Comparison of ENCODE assay signal across 8 cellular contexts in the genomic region with DNA sequence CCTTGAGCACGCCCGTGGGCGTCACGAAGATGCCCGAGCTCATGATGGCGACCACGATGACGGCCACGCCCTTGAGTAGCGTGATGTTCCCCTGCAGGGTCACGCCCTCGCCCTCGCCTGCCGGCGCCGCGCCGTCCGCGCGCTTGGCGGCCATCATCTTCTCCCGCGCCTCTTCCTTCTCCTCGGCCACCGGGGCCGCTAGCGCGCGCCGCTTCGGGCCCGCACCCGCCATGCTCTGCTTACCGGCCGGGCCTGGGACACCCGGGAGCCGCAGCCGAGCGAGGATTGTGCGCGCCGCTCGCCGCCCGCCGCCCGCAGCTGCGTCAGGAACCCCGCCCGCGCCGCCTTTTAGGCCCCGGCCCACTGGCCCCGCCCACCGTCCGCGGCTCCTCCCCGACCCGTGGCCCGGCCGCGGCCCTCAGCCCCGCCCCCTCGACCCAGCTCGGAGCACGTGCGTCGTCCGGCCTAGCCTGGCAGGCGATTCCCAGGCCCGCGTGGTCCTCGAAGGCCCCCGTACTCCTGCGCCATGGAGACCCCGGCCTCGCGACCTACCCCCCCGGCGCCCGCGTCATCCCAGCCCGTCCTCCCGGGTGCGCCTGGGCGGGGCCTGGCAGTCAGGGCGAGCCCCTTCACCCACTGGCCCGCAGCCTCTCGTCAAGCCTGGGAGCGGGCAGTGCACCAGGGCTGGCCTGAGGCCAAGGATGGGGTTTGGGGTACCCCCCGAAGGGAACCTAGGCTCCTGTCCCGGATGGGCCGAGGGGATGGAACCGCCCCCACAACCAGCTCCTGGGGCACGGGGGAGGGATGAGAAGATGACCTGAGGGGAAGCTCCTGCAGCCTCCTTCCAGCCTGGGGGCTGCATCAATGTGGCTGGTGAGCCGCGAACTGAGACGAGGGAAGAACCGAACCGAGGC.
DNase-seq lines count a peak whose midpoint lies in the region; ATAC-seq and TF ChIP-seq lines count a peak whose summit lies in the region.
"Not testable (repeated sequence)": the region's sequence is repeated elsewhere in the genome, so short reads cannot be mapped to it uniquely, and the experiment has no call there.

No MANE protein-coding gene starts in this region.

- WGBS in right lobe of liver (ENCODE audit: insufficient coverage, low coverage, low lambda C conversion rate, missing lambda C conversion rate), result 8% methylated on average over 38 of the region's 101 CpGs

- peak overlapping the region; percentile 57 to 77 (median 72) for H3K4me3 ChIP-seq in right lobe of liver

- H3K36me3 ChIP-seq in right lobe of liver, result not testable (repeated sequence)

- TF ChIP-seq POLR2A in right lobe of liver (IDR thresholded peaks at IDR 0.05), result peak; percentile 68

- H3K27me3 ChIP-seq in right lobe of liver, result not testable (repeated sequence)

- H3K4me1 ChIP-seq in right lobe of liver, result not testable (repeated sequence)

- ATAC-seq in GM19397 (IDR thresholded peaks at IDR 0.05; ENCODE audit: unreplicated experiment), result peak; percentile 70
- peak; percentile 36 for ATAC-seq in HG03558 (IDR thresholded peaks at IDR 0.05; ENCODE audit: extremely low read depth, unreplicated experiment)
- peak; percentile 84 to 94 (median 87) for ATAC-seq in right lobe of liver

- not testable (repeated sequence) for TF ChIP-seq CTCF in right lobe of liver (IDR thresholded peaks at IDR 0.05)

- not testable (repeated sequence) for H3K9me3 ChIP-seq in right lobe of liver

- DNase-seq in CD1c-positive myeloid dendritic cell (ENCODE audit: extremely low spot score) (peak; percentile 99), NCI-H748 treated with DMSO at 0.1 percent for 48 hours (lab: John Stamatoyannopoulos, UW) (peak; percentile 38), dermis microvascular lymphatic vessel endothelial cell (ENCODE audit: low read depth in 2 of 2) (peak; percentile 67 to 93), right lobe of liver (peak; percentile 93 to 96 (median 95))
- DNase-seq in activated CD4-positive, alpha-beta T cell treated with anti-CD3 and anti-CD28 coated beads, Interleukin-2, amount 50 U/mL, for 48 hours, result peak; percentile 97 to 98
- DNase-seq in stimulated activated CD4-positive, alpha-beta T cell treated with anti-CD3 and anti-CD28 coated beads, Interleukin-4, amount 100 ng/mL, for 24 hours, result peak; percentile 97

- intact Hi-C loops in right lobe of liver (cut with DNase I), result not testable (repeated sequence)

- H3K27ac ChIP-seq in right lobe of liver, result peak overlapping the region; percentile 40 to 65 (median 60)

Comparison
In these comparisons a context has a peak if more than half of its experiments do, and no peak if none do; other contexts are left out.
1. Peak in every context shown above with its lines: DNase-seq, ATAC-seq, H3K4me3 ChIP-seq and H3K27ac ChIP-seq.
2. DNase-seq: peak in every context shown above with its lines; median percentile 99 in CD1c-positive myeloid dendritic cell; 98 in activated CD4-positive, alpha-beta T cell treated with anti-CD3 and anti-CD28 coated beads, Interleukin-2, amount 50 U/mL, for 48 hours; 97 in stimulated activated CD4-positive, alpha-beta T cell treated with anti-CD3 and anti-CD28 coated beads, Interleukin-4, amount 100 ng/mL, for 24 hours; 95 in right lobe of liver; 80 in dermis microvascular lymphatic vessel endothelial cell; 38 in NCI-H748 treated with DMSO at 0.1 percent for 48 hours.
3. ATAC-seq: peak in every context shown above with its lines; median percentile 87 in right lobe of liver; 70 in GM19397; 36 in HG03558.